In the genomic region with DNA sequence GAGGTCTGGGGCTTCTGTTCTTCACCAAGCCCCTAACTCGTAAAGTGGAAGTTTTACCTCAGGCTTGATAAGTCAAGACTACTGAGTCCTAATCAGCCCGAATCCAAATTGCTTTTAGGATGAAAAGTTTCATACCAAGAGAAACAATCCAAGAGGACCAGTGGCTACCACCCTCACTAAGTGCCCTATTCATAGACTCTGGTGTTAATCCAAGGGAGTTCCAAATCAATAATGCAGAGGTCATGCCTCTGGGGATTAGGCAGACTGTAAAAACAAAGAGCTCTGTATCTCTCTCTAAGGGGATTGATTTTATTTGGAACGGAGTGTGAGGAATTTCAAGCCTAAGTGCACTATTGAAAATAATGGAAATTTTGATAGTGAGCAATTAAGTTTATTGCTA, we compare ENCODE assay signal across 16 cellular contexts.
A peak's percentile ranks its signal among the peaks of the same experiment; 100 is the strongest.
DNase-seq lines count a peak whose midpoint lies in the region; TF ChIP-seq lines count a peak whose summit lies in the region.
"Had no signal": no experiment of that assay in that cellular context is flagged by ENCODE, and none has a peak within 500 bp of the region (broad histone marks: within the 10 kb centered on the region; RNA-seq: fewer than 3 reads in every experiment).

No MANE protein-coding gene starts in this region.

- no peak overlapping the region for H4K91ac ChIP-seq in neuronal stem cell (ENCODE audit: low read depth, low read length, poor library complexity)

- no peak overlapping the region for H2BK15ac ChIP-seq in neuronal stem cell (ENCODE audit: low read length)

- H3K23ac ChIP-seq in neuronal stem cell (ENCODE audit: low read depth, low read length, poor library complexity): no peak overlapping the region

- peaks cover 3% of the 10 kb centered on the region; the same call in 1 of the 2 replicates for H3K4me1 ChIP-seq in HAP-1
- H3K4me1 ChIP-seq in neuronal stem cell (ENCODE audit: control insufficient read depth in 2 of 2, insufficient read depth in 1 of 2, low read depth in 1 of 2, low read length in 2 of 2): peaks cover 0 to 9% of the 10 kb centered on the region in 2 donors
- H3K4me1 ChIP-seq: BLaER1 had no signal

- H3K27me3 ChIP-seq in HAP-1 (ENCODE audit: low read depth): no peaks in the 10 kb centered on the region
- no peaks in the 10 kb centered on the region for H3K27me3 ChIP-seq in neuronal stem cell (ENCODE audit: control insufficient read depth in 3 of 3, insufficient read depth in 3 of 3, low read depth in 1 of 3, low read length in 3 of 3)
- peaks cover 0 to 5% (median 0%) of the 10 kb centered on the region in 45 donors for H3K27me3 ChIP-seq in dorsolateral prefrontal cortex
- H3K27me3 ChIP-seq: BLaER1 had no signal

- TF ChIP-seq CTCF in dorsolateral prefrontal cortex (IDR thresholded peaks at IDR 0.05 in 54 of 56, conservative IDR thresholded peaks at IDR 0.05 in 2 of 56; ENCODE audit: low read depth in 1 of 56, partially characterized antibody in 56 of 56): no peak

- no peak overlapping the region for H2BK120ac ChIP-seq in neuronal stem cell (ENCODE audit: low read depth, low read length)

- no peak overlapping the region for H3K9ac ChIP-seq in neuronal stem cell (ENCODE audit: low read depth, low read length, poor library complexity)
- H3K9ac ChIP-seq: BLaER1 had no signal

- in situ Hi-C loops in HAP-1 (cut with MboI; ENCODE audit: low sequenced_read_pairs) (no loop called here), SK-MEL-5 (cut with HindIII; ENCODE audit: low pct_unique_long_range_greater_than_20kb, low sequenced_read_pairs) (no loop called here)

- H3K27ac ChIP-seq in neuronal stem cell (replicated peaks; ENCODE audit: low read length): peak overlapping the region; percentile 74
- no peak overlapping the region for H3K27ac ChIP-seq in dorsolateral prefrontal cortex
- H3K27ac ChIP-seq: BLaER1 had no signal

- H3K9me3 ChIP-seq in HAP-1 (no peaks in the 10 kb centered on the region), neuronal stem cell (replicated peaks in 1 of 2; ENCODE audit: control insufficient read depth in 2 of 2, insufficient read depth in 1 of 2, low read depth in 1 of 2, low read length in 2 of 2) (peaks cover 0 to 3% of the 10 kb centered on the region in 2 donors)
- H3K9me3 ChIP-seq: BLaER1 had no signal

- no peak overlapping the region for H4K8ac ChIP-seq in neuronal stem cell (ENCODE audit: low read depth, low read length)

- no peak overlapping the region for H2AFZ ChIP-seq in neuronal stem cell (ENCODE audit: low read length)

- intact Hi-C loops in dorsolateral prefrontal cortex (cut with DNase I): no loop called here

- no peak overlapping the region for H3K14ac ChIP-seq in neuronal stem cell (ENCODE audit: low read length)

- peak; percentile 27 to 51 for DNase-seq in HAP-1 (ENCODE audit: low spot score in 2 of 2)
- peak; percentile 39 for DNase-seq in SK-MEL-5 (ENCODE audit: low read depth, low spot score)
- peak; percentile 37 for DNase-seq in foreskin melanocyte
- DNase-seq in neuronal stem cell (ENCODE audit: low spot score): peak; percentile 24
- DNase-seq in dorsolateral prefrontal cortex: no peak
- DNase-seq in central memory CD4-positive, alpha-beta T cell: no peak
- DNase-seq in stimulated activated CD4-positive, alpha-beta T cell treated with anti-CD3 and anti-CD28 coated beads, Interleukin-12 subunit alpha, Interleukin-12 subunit beta, amount 100 ng/mL, for 4 hours: no peak
- no peak for DNase-seq in HuH-7 (ENCODE audit: low spot score)
- DNase-seq: 8988T; Calu3; CD4-positive, alpha-beta memory T cell; DMS79 treated with DMSO at 0.1 percent for 48 hours; GOT3; H7 had no signal

- H3K4ac ChIP-seq in neuronal stem cell (ENCODE audit: low read length): no peak overlapping the region

- H3K79me1 ChIP-seq in neuronal stem cell (ENCODE audit: low read depth, low read length): no peaks in the 10 kb centered on the region

- no peak overlapping the region for H2BK5ac ChIP-seq in neuronal stem cell (ENCODE audit: low read length)

- no peak overlapping the region for H2AK5ac ChIP-seq in neuronal stem cell (ENCODE audit: low read depth, low read length)

- H3K18ac ChIP-seq in neuronal stem cell (ENCODE audit: low read length): no peak overlapping the region

- H3K4me3 ChIP-seq in HAP-1 (no peak overlapping the region), neuronal stem cell (ENCODE audit: low read length in 2 of 2) (no peak overlapping the region), dorsolateral prefrontal cortex (no peak overlapping the region)
- H3K4me3 ChIP-seq: BLaER1, GM12878 had no signal

- no peak overlapping the region for H2BK12ac ChIP-seq in neuronal stem cell (ENCODE audit: low read length)

- H3K4me2 ChIP-seq in neuronal stem cell (ENCODE audit: insufficient read depth, low read length, poor library complexity, severe bottlenecking): no peak overlapping the region
- H3K4me2 ChIP-seq: BLaER1 had no signal

- WGBS in neuronal stem cell (ENCODE audit: extremely low coverage in 2 of 2, insufficient read length in 2 of 2, insufficient replicate concordance in 1 of 2), 2 donors: no CpG with 5 or more reads among the region's 3 CpGs

- H3K36me3 ChIP-seq in HAP-1 (replicated peaks): no peaks in the 10 kb centered on the region
- no peaks in the 10 kb centered on the region for H3K36me3 ChIP-seq in neuronal stem cell (replicated peaks in 1 of 2; ENCODE audit: control insufficient read depth in 2 of 2, insufficient read depth in 2 of 2, low read length in 2 of 2)
- H3K36me3 ChIP-seq: BLaER1 had no signal

Comparison
In these comparisons a context has a peak if more than half of its experiments do, and no peak if none do; other contexts are left out.
1. DNase-seq: peak in HAP-1 (2 of 2), SK-MEL-5 (single experiment), foreskin melanocyte (single experiment) and neuronal stem cell (single experiment); none in dorsolateral prefrontal cortex (0 of 10), central memory CD4-positive, alpha-beta T cell (single experiment), stimulated activated CD4-positive, alpha-beta T cell treated with anti-CD3 and anti-CD28 coated beads, Interleukin-12 subunit alpha, Interleukin-12 subunit beta, amount 100 ng/mL, for 4 hours (single experiment) and HuH-7 (single experiment).